In the genomic region with DNA sequence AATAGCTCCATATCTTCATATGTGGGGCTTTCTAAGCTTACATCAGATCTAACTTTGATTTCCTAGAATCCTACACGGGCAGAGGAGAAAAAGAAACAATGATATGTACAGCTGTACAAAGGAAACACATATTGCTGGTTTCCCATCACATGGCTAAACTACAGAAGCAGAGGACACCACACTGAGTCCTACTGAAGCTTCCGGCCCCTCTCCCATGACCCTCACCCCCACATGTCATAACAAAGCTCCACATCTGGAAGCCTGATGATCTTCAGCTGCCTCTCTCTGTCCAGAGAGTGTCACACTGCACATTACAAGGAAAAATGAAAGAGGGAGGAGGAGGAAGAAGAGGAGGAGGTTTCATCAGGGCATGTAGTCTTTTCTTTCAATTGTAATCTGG, we compare ENCODE assay signal across 19 cellular contexts. TPM values are rescaled to one million over a fixed set of nuclear protein-coding genes. Genes with fewer than 3 reads are reported as not detected.
DNase-seq lines count a peak whose midpoint lies in the region; ATAC-seq, FAIRE-seq and TF ChIP-seq lines count a peak whose summit lies in the region.
"Had no signal": no experiment of that assay in that cellular context is flagged by ENCODE, and none has a peak within 500 bp of the region (broad histone marks: within the 10 kb centered on the region; RNA-seq: fewer than 3 reads in every experiment).

No MANE protein-coding gene starts in this region.

- DNase-seq in HepG2 (ENCODE audit: low spot score) (no peak), fibroblast of villous mesenchyme (ENCODE audit: low read depth) (peak; percentile 80), activated T-cell treated with anti-CD3 and anti-CD28 coated beads for 4 hours (no peak)
- no peak for DNase-seq in activated T-cell treated with anti-CD3 and anti-CD28 coated beads, Interleukin-2, amount 50 U/mL, for 72 hours
- DNase-seq in activated CD4-positive, alpha-beta T cell treated with anti-CD3 and anti-CD28 coated beads, Interleukin-2, amount 50 U/mL, for 4 hours: no peak
- DNase-seq: Caco-2, DMS53, GM23248, MG63, NCI-H1092 treated with DMSO at 0.1 percent for 48 hours, NCI-H1694 treated with DMSO at 0.1 percent for 48 hours, NCI-H774, SHP77 had no signal

- TF ChIP-seq CTCF in liver (IDR thresholded peaks at IDR 0.05; ENCODE audit: low read depth, low read length, missing input control) (no peak), HepG2 (CRISPR knock-in tag; IDR thresholded peaks at IDR 0.05) (no peak), fibroblast of villous mesenchyme (IDR thresholded peaks at IDR 0.05; ENCODE audit: insufficient read depth, low read depth, low read length) (no peak), nephron (IDR thresholded peaks at IDR 0.05; ENCODE audit: unreplicated experiment in 3 of 3) (no peak)

- H3K27me3 ChIP-seq in liver (ENCODE audit: control insufficient read depth in 4 of 4, insufficient read depth in 4 of 4, low read length in 3 of 4) (no peaks in the 10 kb centered on the region), HepG2 (ENCODE audit: control insufficient read depth in 1 of 2, insufficient read depth in 2 of 2, low read length in 2 of 2) (no peaks in the 10 kb centered on the region; a peak in 2 of 5 replicates)
- H3K27me3 ChIP-seq: MG63 had no signal

- H3K27ac Mint-ChIP-seq in nephron: peak overlapping the region in 2 of 3 experiments; percentile 6 to 70
- no peak overlapping the region for H3K27ac Mint-ChIP-seq in activated T-cell treated with anti-CD3 and anti-CD28 coated beads, Interleukin-2, amount 50 U/mL, for 72 hours
- H3K27ac Mint-ChIP-seq: CD14-positive monocyte had no signal

- intact Hi-C loops in HepG2 (cut with micrococcal nuclease; ENCODE audit: unreplicated experiment): no loop called here

- in situ Hi-C loops in HepG2 (cut with HindIII; ENCODE audit: extremely low pct_ligation_motif_present, low pct_unique_long_range_greater_than_20kb): no loop called here

- H3K4me3 ChIP-seq in liver (ENCODE audit: low read depth in 1 of 3, low read length in 3 of 3) (no peak overlapping the region), HepG2 (replicated peaks in 1 of 3; ENCODE audit: insufficient read depth in 1 of 3, low read depth in 2 of 3, low read length in 3 of 3) (no peak overlapping the region), fibroblast of villous mesenchyme (ENCODE audit: low read depth, low read length) (no peak overlapping the region)
- H3K4me3 ChIP-seq: GM12878, GM23248, MG63 had no signal

- H3K36me3 ChIP-seq in liver (ENCODE audit: control insufficient read depth in 4 of 4, insufficient read depth in 3 of 4, low read depth in 1 of 4, low read length in 3 of 4): no peaks in the 10 kb centered on the region
- no peaks in the 10 kb centered on the region for H3K36me3 ChIP-seq in HepG2 (replicated peaks in 1 of 2; ENCODE audit: control insufficient read depth in 1 of 2, insufficient read depth in 2 of 2, low read length in 2 of 2)
- H3K36me3 ChIP-seq: MG63 had no signal

- H3K4me3 Mint-ChIP-seq in nephron: no peak overlapping the region
- H3K4me3 Mint-ChIP-seq in activated T-cell treated with anti-CD3 and anti-CD28 coated beads, Interleukin-2, amount 50 U/mL, for 72 hours: no peak overlapping the region
- H3K4me3 Mint-ChIP-seq: CD14-positive monocyte had no signal

- ATAC-seq in HepG2: no peak
- no peak for ATAC-seq in GM21723 (IDR thresholded peaks at IDR 0.05; ENCODE audit: unreplicated experiment)
- ATAC-seq in activated T-cell treated with anti-CD3 and anti-CD28 coated beads, Interleukin-2, amount 50 U/mL, for 72 hours (replicated peaks in 1 of 2): no peak
- ATAC-seq: GM12878 had no signal

- H4K20me1 ChIP-seq in HepG2 (ENCODE audit: insufficient read depth, low read length): no peaks in the 10 kb centered on the region

- no peak overlapping the region for H3K4me2 ChIP-seq in HepG2 (ENCODE audit: low read depth, low read length)

- peaks cover 20% of the 10 kb centered on the region for H3K4me1 Mint-ChIP-seq in nephron
- H3K4me1 Mint-ChIP-seq in activated T-cell treated with anti-CD3 and anti-CD28 coated beads, Interleukin-2, amount 50 U/mL, for 72 hours (ENCODE audit: low read depth): no peaks in the 10 kb centered on the region
- H3K4me1 Mint-ChIP-seq: CD14-positive monocyte had no signal

- H3K27ac ChIP-seq in liver (ENCODE audit: low read depth in 1 of 2, low read length in 2 of 2) (no peak overlapping the region), HepG2 (ENCODE audit: extremely low read length, insufficient read depth, low read length) (no peak overlapping the region)
- H3K27ac ChIP-seq: GM23248 had no signal

- WGBS in liver: 72% methylated on average over 2 of the region's 2 CpGs
- 35% methylated on average over 2 of the region's 2 CpGs for WGBS in HepG2 (ENCODE audit: low lambda C conversion rate)

- H3K27me3 Mint-ChIP-seq in nephron (ENCODE audit: low read depth): no peaks in the 10 kb centered on the region
- no peaks in the 10 kb centered on the region for H3K27me3 Mint-ChIP-seq in activated T-cell treated with anti-CD3 and anti-CD28 coated beads, Interleukin-2, amount 50 U/mL, for 72 hours (ENCODE audit: low read depth)

- no peaks in the 10 kb centered on the region for H3K9me3 Mint-ChIP-seq in nephron
- H3K9me3 Mint-ChIP-seq in activated T-cell treated with anti-CD3 and anti-CD28 coated beads, Interleukin-2, amount 50 U/mL, for 72 hours: no peaks in the 10 kb centered on the region

- H3K9ac ChIP-seq in liver (ENCODE audit: low read depth in 1 of 2, low read length in 2 of 2) (no peak overlapping the region), HepG2 (ENCODE audit: insufficient read depth, low read depth, low read length) (no peak overlapping the region)
- H3K9ac ChIP-seq: GM23248 had no signal

- BruUV-seq in HepG2 (replicated peaks; lab: Mats Ljungman, UMichigan): no TSS peak

- CTCF ChIA-PET in HepG2 (lab: Yijun Ruan, JAX; ENCODE audit: low intra/inter-chr PET ratio, low total read pairs): no interaction called here

- H3K9me3 ChIP-seq in liver (ENCODE audit: control insufficient read depth in 4 of 4, low read length in 3 of 4) (no peaks in the 10 kb centered on the region), HepG2 (ENCODE audit: low read length) (no peaks in the 10 kb centered on the region)
- H3K9me3 ChIP-seq: Caco-2, MG63 had no signal

- no peak for TF ChIP-seq RAD21 in liver (IDR thresholded peaks at IDR 0.05)
- no peak for TF ChIP-seq RAD21 in HepG2 (CRISPR knock-in tag; IDR thresholded peaks at IDR 0.05)

- POLR2A ChIA-PET in HepG2 (lab: Yijun Ruan, JAX): no interaction called here

- H3K79me2 ChIP-seq in HepG2 (ENCODE audit: insufficient read depth, low read length): no peaks in the 10 kb centered on the region

- no peak overlapping the region for H2AFZ ChIP-seq in HepG2 (ENCODE audit: low read length)
- H2AFZ ChIP-seq: GM23248 had no signal

- no peak for TF ChIP-seq EP300 in HepG2 (IDR thresholded peaks at IDR 0.05; ENCODE audit: low read depth in 2 of 2, low read length in 2 of 2)
- no peak for TF ChIP-seq EP300 in HepG2 (CRISPR knock-in tag; IDR thresholded peaks at IDR 0.05; ENCODE audit: borderline replicate concordance)

- H3K36me3 Mint-ChIP-seq in nephron (ENCODE audit: low read depth): no peaks in the 10 kb centered on the region
- no peaks in the 10 kb centered on the region for H3K36me3 Mint-ChIP-seq in activated T-cell treated with anti-CD3 and anti-CD28 coated beads, Interleukin-2, amount 50 U/mL, for 72 hours (ENCODE audit: insufficient read depth in 2 of 2)
- H3K36me3 Mint-ChIP-seq: CD14-positive monocyte had no signal

- H3K4me1 ChIP-seq in liver (ENCODE audit: control insufficient read depth in 4 of 4, insufficient read depth in 4 of 4, low read length in 3 of 4) (peaks cover 0 to 12% (median 1%) of the 10 kb centered on the region in 4 donors), HepG2 (ENCODE audit: insufficient read depth, low read length) (peaks cover 4% of the 10 kb centered on the region; the same call in 1 of the 2 replicates)

- no peak for FAIRE-seq in HepG2 (lab: Jason Lieb, UNC)
- FAIRE-seq: A204.1, GM12878 had no signal

- TF ChIP-seq POLR2A in HepG2 (IDR thresholded peaks at IDR 0.05; ENCODE audit: insufficient read depth in 1 of 2, low read depth in 2 of 2, low read length in 2 of 2): no peak

TF ChIP-seq in liver, 16 proteins besides CTCF, POLR2A, EP300 and RAD21:
- TF ChIP-seq YY1 (IDR thresholded peaks at IDR 0.05) (no peak), NR2F2 (IDR thresholded peaks at IDR 0.05) (peak; percentile 42)

TF ChIP-seq in HepG2, 621 proteins besides CTCF, POLR2A, EP300 and RAD21 (continues in another document):
- TF ChIP-seq ZNF772 (CRISPR knock-in tag; IDR thresholded peaks at IDR 0.05) (no peak), NFE2L2 (IDR thresholded peaks at IDR 0.05; ENCODE audit: low read length) (no peak)

RNA-seq across cellular contexts. Expression of a gene that starts 14.0 kb away (rescaled TPM):
- total RNA-seq in liver (10 to 100 TPM in 1 of 2 donors, 1 to 10 TPM in 1; 1.5 to 10.7 TPM), HepG2 (2016; rRNA removed; fragmentation: Illumina TruSeq; extraction: Trizol) (0.02 TPM in 1 of 2 replicates, not detected in the other), fibroblast of villous mesenchyme (under 0.01 TPM in 2 replicates)
- polyA plus RNA-seq in liver (under 1 TPM; 0.03 to 0.38 TPM), HepG2 (2011; rRNA removed) (0.07 TPM in 1 of 2 replicates, not detected in the other)
- not detected in 2 replicates for total RNA-seq in HepG2 (2016; cell fraction: cytosol; rRNA removed; fragmentation: Illumina TruSeq; extraction: Trizol; ENCODE audit: low read depth)
- total RNA-seq in HepG2 (2016; cell fraction: insoluble cytoplasmic fraction; rRNA removed; fragmentation: Illumina TruSeq; extraction: Trizol): 0.04 TPM in 1 of 2 replicates, not detected in the other
- total RNA-seq in HepG2 (2016; cell fraction: membrane; rRNA removed; fragmentation: Illumina TruSeq; extraction: Trizol): 0.03 TPM in 1 of 2 replicates, not detected in the other
- 0.06 TPM in 1 of 2 replicates, not detected in the other for total RNA-seq in HepG2 (2016; cell fraction: nucleus; rRNA removed; fragmentation: Illumina TruSeq; extraction: Trizol)
- polyA plus RNA-seq in HepG2 (2011; cell fraction: cytosol; rRNA removed): 0.01 TPM in 2 replicates
- polyA plus RNA-seq in HepG2 (2011; cell fraction: nucleus; rRNA removed): not detected in 2 replicates
- not detected in 2 replicates for polyA plus RNA-seq in HepG2 (2012)
- not detected in 2 replicates for polyA plus RNA-seq in HepG2 (2016; cell fraction: cytosol; fragmentation: Illumina TruSeq; extraction: Trizol; ENCODE audit: low read depth)
- polyA plus RNA-seq in HepG2 (2016; cell fraction: insoluble cytoplasmic fraction; fragmentation: Illumina TruSeq; extraction: Trizol; ENCODE audit: low read depth): not detected in 2 replicates
- not detected in 2 replicates for polyA plus RNA-seq in HepG2 (2016; cell fraction: membrane; fragmentation: Illumina TruSeq; extraction: Trizol; ENCODE audit: low read depth)
- polyA plus RNA-seq in HepG2 (2016; cell fraction: nucleus; fragmentation: Illumina TruSeq; extraction: Trizol; ENCODE audit: insufficient read depth, low read depth): not detected in 2 replicates
- not detected in 2 replicates for polyA minus RNA-seq in HepG2 (2011; rRNA and poly(A)+ RNA removed; ENCODE audit: low replicate concordance)
- not detected in 2 replicates for polyA minus RNA-seq in HepG2 (2011; cell fraction: cytosol; rRNA and poly(A)+ RNA removed)
- polyA minus RNA-seq in HepG2 (2011; cell fraction: nucleus; rRNA and poly(A)+ RNA removed): not detected in 2 replicates
- not detected for total RNA-seq in activated T-cell treated with anti-CD3 and anti-CD28 coated beads, Interleukin-2, amount 50 U/mL, for 72 hours
- total RNA-seq: Caco-2, GM12878, GM23248 had no signal
- polyA plus RNA-seq: GM12878, GM23248 had no signal
